ENCODE assay signal across 13 cellular contexts in genomic region chr2:66929632-66930385, GRCh38.
A peak's percentile ranks its signal among the peaks of the same experiment; 100 is the strongest.
DNase-seq lines count a peak whose midpoint lies in the region; ATAC-seq, FAIRE-seq and TF ChIP-seq lines count a peak whose summit lies in the region.
"Had no signal": no experiment of that assay in that cellular context is flagged by ENCODE, and none has a peak within 500 bp of the region (broad histone marks: within the 10 kb centered on the region; RNA-seq: fewer than 3 reads in every experiment).

No MANE protein-coding gene starts in this region.

- H3K9me1 ChIP-seq in endothelial cell of umbilical vein (replicated peaks; ENCODE audit: control insufficient read depth, extremely low read depth, insufficient read depth, low read length): no peaks in the 10 kb centered on the region

- no peak overlapping the region for H3K9ac ChIP-seq in endothelial cell of umbilical vein (replicated peaks; ENCODE audit: extremely low read depth, insufficient read depth, low read length)

- peak; percentile 31; the same call in 1 of the 2 replicates for TF ChIP-seq EP300 in Ishikawa (IDR thresholded peaks at IDR 0.05; ENCODE audit: borderline replicate concordance)

- H4K20me1 ChIP-seq in endothelial cell of umbilical vein (replicated peaks; ENCODE audit: control insufficient read depth, extremely low read depth, insufficient read depth, low read length): no peaks in the 10 kb centered on the region

- no peak overlapping the region for H3K27ac Mint-ChIP-seq in activated CD4-positive, alpha-beta memory T cell treated with anti-CD3 and anti-CD28 coated beads for 36 hours
- H3K27ac Mint-ChIP-seq in activated CD8-positive, alpha-beta T cell treated with anti-CD3 and anti-CD28 coated beads, Interleukin-2, amount 10 ng/mL, durations not matched to agents 7 days and 5 days: no peak overlapping the region
- H3K27ac Mint-ChIP-seq: effector memory CD8-positive, alpha-beta T cell; naive thymus-derived CD4-positive, alpha-beta T cell had no signal

- ATAC-seq in lower lobe of right lung (peak; percentile 71 to 79), GM21619 (IDR thresholded peaks at IDR 0.05; ENCODE audit: unreplicated experiment) (no peak)
- ATAC-seq in activated CD8-positive, alpha-beta T cell treated with anti-CD3 and anti-CD28 coated beads, Interleukin-2, amount 10 ng/mL, durations not matched to agents 7 days and 5 days: no peak
- ATAC-seq: effector memory CD8-positive, alpha-beta T cell; naive thymus-derived CD4-positive, alpha-beta T cell had no signal

- no peak overlapping the region for H2AFZ ChIP-seq in endothelial cell of umbilical vein (ENCODE audit: low read depth, low read length)

- H3K36me3 ChIP-seq in A673 (ENCODE audit: insufficient read depth, low read length, poor library complexity, severe bottlenecking) (no peaks in the 10 kb centered on the region), endothelial cell of umbilical vein (ENCODE audit: control insufficient read depth in 2 of 2, extremely low read depth in 1 of 2, insufficient read depth in 2 of 2, low read length in 2 of 2) (no peaks in the 10 kb centered on the region), lower lobe of right lung (no peaks in the 10 kb centered on the region)

- intact Hi-C loops in A673 (cut with micrococcal nuclease; ENCODE audit: unreplicated experiment): no loop called here
- intact Hi-C loops in endothelial cell of umbilical vein (cut with micrococcal nuclease): no loop called here
- intact Hi-C loops in lower lobe of right lung (cut with DNase I): no loop called here
- intact Hi-C loops in activated CD4-positive, alpha-beta memory T cell treated with anti-CD3 and anti-CD28 coated beads for 36 hours (cut with micrococcal nuclease): no loop called here
- intact Hi-C loops in head of caudate nucleus (cut with DNase I): no loop called here

- no TSS peak for BruUV-seq in A673 (replicated peaks; lab: Mats Ljungman, UMichigan)
- no TSS peak for BruUV-seq in endothelial cell of umbilical vein (replicated peaks; lab: Mats Ljungman, UMichigan)

- TF ChIP-seq POLR2A in endothelial cell of umbilical vein (IDR thresholded peaks at IDR 0.05; ENCODE audit: low read depth, low read length): no peak

- no peaks in the 10 kb centered on the region for H3K27me3 Mint-ChIP-seq in activated CD4-positive, alpha-beta memory T cell treated with anti-CD3 and anti-CD28 coated beads for 36 hours
- H3K27me3 Mint-ChIP-seq in activated CD8-positive, alpha-beta T cell treated with anti-CD3 and anti-CD28 coated beads, Interleukin-2, amount 10 ng/mL, durations not matched to agents 7 days and 5 days (ENCODE audit: low read depth): no peaks in the 10 kb centered on the region
- H3K27me3 Mint-ChIP-seq: effector memory CD8-positive, alpha-beta T cell; naive thymus-derived CD4-positive, alpha-beta T cell had no signal

- no peaks in the 10 kb centered on the region for H3K9me3 Mint-ChIP-seq in activated CD4-positive, alpha-beta memory T cell treated with anti-CD3 and anti-CD28 coated beads for 36 hours
- no peaks in the 10 kb centered on the region for H3K9me3 Mint-ChIP-seq in activated CD8-positive, alpha-beta T cell treated with anti-CD3 and anti-CD28 coated beads, Interleukin-2, amount 10 ng/mL, durations not matched to agents 7 days and 5 days (ENCODE audit: insufficient read depth)

- no peak for TF ChIP-seq CTCF in A673 (conservative IDR thresholded peaks at IDR 0.05; ENCODE audit: low read depth, low read length)
- TF ChIP-seq CTCF in endothelial cell of umbilical vein (IDR thresholded peaks at IDR 0.05; ENCODE audit: extremely low read depth in 1 of 2, insufficient read depth in 1 of 2, low read depth in 1 of 2, low read length in 2 of 2): no peak
- TF ChIP-seq CTCF in lower lobe of right lung (IDR thresholded peaks at IDR 0.05): no peak

- H3K36me3 Mint-ChIP-seq in activated CD4-positive, alpha-beta memory T cell treated with anti-CD3 and anti-CD28 coated beads for 36 hours: no peaks in the 10 kb centered on the region
- H3K36me3 Mint-ChIP-seq in activated CD8-positive, alpha-beta T cell treated with anti-CD3 and anti-CD28 coated beads, Interleukin-2, amount 10 ng/mL, durations not matched to agents 7 days and 5 days (ENCODE audit: low read depth): no peaks in the 10 kb centered on the region
- H3K36me3 Mint-ChIP-seq: naive thymus-derived CD4-positive, alpha-beta T cell had no signal

- CTCF ChIA-PET in A673 (lab: Charles Lee) (no interaction called here), endothelial cell of umbilical vein (lab: Charles Lee) (no interaction called here)
- CTCF ChIA-PET in activated CD4-positive, alpha-beta memory T cell treated with anti-CD3 and anti-CD28 coated beads for 36 hours (lab: Charles Lee): interaction anchor here (0.6 kb wide), 1 partner anchor 8 kb away, joined by 3 read pairs; no protein-coding TSS in a partner anchor
- CTCF ChIA-PET in activated CD8-positive, alpha-beta T cell treated with anti-CD3 and anti-CD28 coated beads, Interleukin-2, amount 10 ng/mL, durations not matched to agents 7 days and 5 days (lab: Charles Lee): no interaction called here

- no peaks in the 10 kb centered on the region for H3K27me3 ChIP-seq in A673 (replicated peaks; ENCODE audit: insufficient read depth, low read depth, low read length, poor library complexity)
- H3K27me3 ChIP-seq in endothelial cell of umbilical vein (ENCODE audit: control insufficient read depth in 2 of 2, insufficient read depth in 2 of 2, low read length in 2 of 2): peaks cover 0 to 1% of the 10 kb centered on the region in 2 experiments
- H3K27me3 ChIP-seq in lower lobe of right lung (ENCODE audit: low read depth): no peaks in the 10 kb centered on the region

- H3K79me2 ChIP-seq in endothelial cell of umbilical vein (ENCODE audit: control insufficient read depth, insufficient read depth, low read length): no peaks in the 10 kb centered on the region

- H3K4me3 ChIP-seq in A673 (ENCODE audit: low read depth, low read length, poor library complexity, severe bottlenecking) (no peak overlapping the region), endothelial cell of umbilical vein (replicated peaks in 1 of 3; ENCODE audit: insufficient read depth in 1 of 3, low read depth in 1 of 3, low read length in 3 of 3) (no peak overlapping the region), lower lobe of right lung (no peak overlapping the region)

- POLR2A ChIA-PET in A673 (lab: Charles Lee; ENCODE audit: low non-redundant PET) (no interaction called here), endothelial cell of umbilical vein (lab: Charles Lee) (no interaction called here)
- POLR2A ChIA-PET in activated CD4-positive, alpha-beta memory T cell treated with anti-CD3 and anti-CD28 coated beads for 36 hours (lab: Charles Lee): no interaction called here
- POLR2A ChIA-PET in activated CD8-positive, alpha-beta T cell treated with anti-CD3 and anti-CD28 coated beads, Interleukin-2, amount 10 ng/mL, durations not matched to agents 7 days and 5 days (lab: Charles Lee): no interaction called here

- no peak overlapping the region for H3K4me3 Mint-ChIP-seq in activated CD4-positive, alpha-beta memory T cell treated with anti-CD3 and anti-CD28 coated beads for 36 hours
- H3K4me3 Mint-ChIP-seq in activated CD8-positive, alpha-beta T cell treated with anti-CD3 and anti-CD28 coated beads, Interleukin-2, amount 10 ng/mL, durations not matched to agents 7 days and 5 days: no peak overlapping the region
- H3K4me3 Mint-ChIP-seq: effector memory CD8-positive, alpha-beta T cell; naive thymus-derived CD4-positive, alpha-beta T cell had no signal

- H3K4me1 Mint-ChIP-seq in activated CD4-positive, alpha-beta memory T cell treated with anti-CD3 and anti-CD28 coated beads for 36 hours (ENCODE audit: low read depth): no peaks in the 10 kb centered on the region
- no peaks in the 10 kb centered on the region for H3K4me1 Mint-ChIP-seq in activated CD8-positive, alpha-beta T cell treated with anti-CD3 and anti-CD28 coated beads, Interleukin-2, amount 10 ng/mL, durations not matched to agents 7 days and 5 days (ENCODE audit: low read depth)
- H3K4me1 Mint-ChIP-seq: naive thymus-derived CD4-positive, alpha-beta T cell had no signal

- TF ChIP-seq RAD21 in Ishikawa (IDR thresholded peaks at IDR 0.05; ENCODE audit: low read depth): no peak

- no peak for FAIRE-seq in endothelial cell of umbilical vein (lab: Jason Lieb, UNC)

- H3K4me1 ChIP-seq in A673 (ENCODE audit: insufficient read depth, low read length, poor library complexity, severe bottlenecking): peaks cover 10% of the 10 kb centered on the region
- H3K4me1 ChIP-seq in endothelial cell of umbilical vein (ENCODE audit: control insufficient read depth, extremely low read depth, insufficient read depth, low read length): no peaks in the 10 kb centered on the region
- H3K4me1 ChIP-seq in lower lobe of right lung: peaks cover 14% of the 10 kb centered on the region

- dilution Hi-C loops in endothelial cell of umbilical vein (cut with MboI; ENCODE audit: extremely low pct_ligation_motif_present, low sequenced_read_pairs): no loop called here

- H3K27ac ChIP-seq in A673 (ENCODE audit: low read depth, low read length, poor library complexity, severe bottlenecking) (no peak overlapping the region), endothelial cell of umbilical vein (ENCODE audit: insufficient read depth, low read depth, low read length) (no peak overlapping the region), lower lobe of right lung (no peak overlapping the region)
- H3K27ac ChIP-seq: C4-2B had no signal

- H3K9me3 ChIP-seq in A673 (ENCODE audit: low read depth, low read length, poor library complexity, severe bottlenecking) (no peaks in the 10 kb centered on the region), endothelial cell of umbilical vein (replicated peaks; ENCODE audit: control insufficient read depth, insufficient read depth, low read length) (no peaks in the 10 kb centered on the region), lower lobe of right lung (no peaks in the 10 kb centered on the region)

- DNase-seq in A673 (ENCODE audit: low spot score): peak; percentile 61
- peak; percentile 76 for DNase-seq in endothelial cell of umbilical vein (ENCODE audit: low read depth, low spot score)
- peak; percentile 79 for DNase-seq in lower lobe of right lung
- no peak for DNase-seq in activated CD4-positive, alpha-beta memory T cell treated with anti-CD3 and anti-CD28 coated beads for 36 hours
- DNase-seq in head of caudate nucleus: no peak
- no peak for DNase-seq in activated CD8-positive, alpha-beta T cell treated with anti-CD3 and anti-CD28 coated beads, Interleukin-2, amount 10 ng/mL, durations not matched to agents 7 days and 5 days
- DNase-seq: effector memory CD8-positive, alpha-beta T cell; naive thymus-derived CD4-positive, alpha-beta T cell; NCI-H1092 treated with DMSO at 0.1 percent for 48 hours; SHP77 treated with DMSO at 0.1 percent for 48 hours had no signal

- no peak overlapping the region for H3K4me2 ChIP-seq in endothelial cell of umbilical vein (ENCODE audit: insufficient read depth, low read length)

TF ChIP-seq in Ishikawa, 13 proteins besides CTCF, POLR2A, EP300 and RAD21 (continues in another document):
- peak; percentile 94 for TF ChIP-seq CEBPB (IDR thresholded peaks at IDR 0.05)

TF ChIP-seq in endothelial cell of umbilical vein, 7 proteins besides CTCF, POLR2A, EP300 and RAD21 (continues in another document):
- TF ChIP-seq POLR2AphosphoS5 (IDR thresholded peaks at IDR 0.05; ENCODE audit: insufficient read depth, low read depth, low read length): no peak

Comparison
In these comparisons a context has a peak if more than half of its experiments do, and no peak if none do; other contexts are left out.
1. DNase-seq: peak in A673 (single experiment), endothelial cell of umbilical vein (single experiment) and lower lobe of right lung (single experiment); none in activated CD4-positive, alpha-beta memory T cell treated with anti-CD3 and anti-CD28 coated beads for 36 hours (single experiment), head of caudate nucleus (0 of 42) and activated CD8-positive, alpha-beta T cell treated with anti-CD3 and anti-CD28 coated beads, Interleukin-2, amount 10 ng/mL, durations not matched to agents 7 days and 5 days (single experiment).
2. ATAC-seq: peak in lower lobe of right lung (2 of 2); none in GM21619 (single experiment) and activated CD8-positive, alpha-beta T cell treated with anti-CD3 and anti-CD28 coated beads, Interleukin-2, amount 10 ng/mL, durations not matched to agents 7 days and 5 days (single experiment).